Comparison of ENCODE assay signal across 1 cellular context in the genomic region with DNA sequence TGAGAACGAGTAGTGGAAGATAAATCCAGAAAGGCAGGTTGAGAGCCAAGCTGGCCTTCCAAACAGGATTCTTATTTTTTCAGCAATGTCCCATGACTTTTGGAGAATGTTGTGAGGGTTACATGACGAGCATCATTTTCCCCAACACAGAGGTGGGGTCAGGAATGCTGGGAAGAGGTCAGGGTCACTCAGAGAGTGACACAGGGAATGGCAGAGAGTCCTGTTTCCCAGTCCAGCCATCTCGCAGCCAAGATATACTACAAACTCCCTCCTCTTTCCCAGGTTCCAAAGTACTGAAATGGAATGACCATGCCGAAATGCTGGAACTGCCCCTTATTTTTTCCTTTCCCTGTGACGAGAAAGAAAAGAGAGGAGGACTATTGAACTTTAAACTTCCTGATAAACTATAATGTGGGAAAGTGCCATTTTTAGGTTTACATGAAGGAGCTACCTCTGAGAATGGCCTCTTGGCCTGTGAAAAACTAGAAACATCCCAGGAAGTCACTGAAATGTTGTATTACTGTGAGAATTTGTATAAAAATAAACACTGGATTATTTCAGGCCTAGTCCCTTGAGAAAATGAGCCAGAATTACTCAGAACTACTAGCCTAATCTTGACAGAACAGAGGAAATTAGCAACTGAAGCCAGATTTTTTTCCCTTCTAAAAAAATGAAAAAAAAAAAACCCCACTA.
TF ChIP-seq lines count a peak whose summit lies in the region.

No MANE protein-coding gene starts in this region.

TF ChIP-seq in WTC11, 78 proteins besides CTCF, POLR2A, EP300 and RAD21 (continued from another document):
- TF ChIP-seq, protein P1, sequence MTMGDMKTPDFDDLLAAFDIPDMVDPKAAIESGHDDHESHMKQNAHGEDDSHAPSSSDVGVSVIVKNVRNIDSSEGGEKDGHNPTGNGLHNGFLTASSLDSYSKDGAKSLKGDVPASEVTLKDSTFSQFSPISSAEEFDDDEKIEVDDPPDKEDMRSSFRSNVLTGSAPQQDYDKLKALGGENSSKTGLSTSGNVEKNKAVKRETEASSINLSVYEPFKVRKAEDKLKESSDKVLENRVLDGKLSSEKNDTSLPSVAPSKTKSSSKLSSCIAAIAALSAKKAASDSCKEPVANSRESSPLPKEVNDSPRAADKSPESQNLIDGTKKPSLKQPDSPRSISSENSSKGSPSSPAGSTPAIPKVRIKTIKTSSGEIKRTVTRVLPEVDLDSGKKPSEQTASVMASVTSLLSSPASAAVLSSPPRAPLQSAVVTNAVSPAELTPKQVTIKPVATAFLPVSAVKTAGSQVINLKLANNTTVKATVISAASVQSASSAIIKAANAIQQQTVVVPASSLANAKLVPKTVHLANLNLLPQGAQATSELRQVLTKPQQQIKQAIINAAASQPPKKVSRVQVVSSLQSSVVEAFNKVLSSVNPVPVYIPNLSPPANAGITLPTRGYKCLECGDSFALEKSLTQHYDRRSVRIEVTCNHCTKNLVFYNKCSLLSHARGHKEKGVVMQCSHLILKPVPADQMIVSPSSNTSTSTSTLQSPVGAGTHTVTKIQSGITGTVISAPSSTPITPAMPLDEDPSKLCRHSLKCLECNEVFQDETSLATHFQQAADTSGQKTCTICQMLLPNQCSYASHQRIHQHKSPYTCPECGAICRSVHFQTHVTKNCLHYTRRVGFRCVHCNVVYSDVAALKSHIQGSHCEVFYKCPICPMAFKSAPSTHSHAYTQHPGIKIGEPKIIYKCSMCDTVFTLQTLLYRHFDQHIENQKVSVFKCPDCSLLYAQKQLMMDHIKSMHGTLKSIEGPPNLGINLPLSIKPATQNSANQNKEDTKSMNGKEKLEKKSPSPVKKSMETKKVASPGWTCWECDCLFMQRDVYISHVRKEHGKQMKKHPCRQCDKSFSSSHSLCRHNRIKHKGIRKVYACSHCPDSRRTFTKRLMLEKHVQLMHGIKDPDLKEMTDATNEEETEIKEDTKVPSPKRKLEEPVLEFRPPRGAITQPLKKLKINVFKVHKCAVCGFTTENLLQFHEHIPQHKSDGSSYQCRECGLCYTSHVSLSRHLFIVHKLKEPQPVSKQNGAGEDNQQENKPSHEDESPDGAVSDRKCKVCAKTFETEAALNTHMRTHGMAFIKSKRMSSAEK (CRISPR knock-in tag; IDR thresholded peaks at IDR 0.05; ENCODE audit: borderline replicate concordance), result no peak
- TF ChIP-seq TCF7 (CRISPR knock-in tag; IDR thresholded peaks at IDR 0.05; ENCODE audit: low read depth) (no peak), GTF2I (CRISPR knock-in tag; conservative IDR thresholded peaks at IDR 0.05) (no peak), SP1 (CRISPR knock-in tag; conservative IDR thresholded peaks at IDR 0.05) (no peak), NFATC4 (CRISPR knock-in tag; IDR thresholded peaks at IDR 0.05) (no peak), SOX15 (CRISPR knock-in tag; IDR thresholded peaks at IDR 0.05) (no peak)
TF ChIP-seq in WTC11: peak in this region for 0.
